ENCODE assay signal across 8 cellular contexts in the genomic region with DNA sequence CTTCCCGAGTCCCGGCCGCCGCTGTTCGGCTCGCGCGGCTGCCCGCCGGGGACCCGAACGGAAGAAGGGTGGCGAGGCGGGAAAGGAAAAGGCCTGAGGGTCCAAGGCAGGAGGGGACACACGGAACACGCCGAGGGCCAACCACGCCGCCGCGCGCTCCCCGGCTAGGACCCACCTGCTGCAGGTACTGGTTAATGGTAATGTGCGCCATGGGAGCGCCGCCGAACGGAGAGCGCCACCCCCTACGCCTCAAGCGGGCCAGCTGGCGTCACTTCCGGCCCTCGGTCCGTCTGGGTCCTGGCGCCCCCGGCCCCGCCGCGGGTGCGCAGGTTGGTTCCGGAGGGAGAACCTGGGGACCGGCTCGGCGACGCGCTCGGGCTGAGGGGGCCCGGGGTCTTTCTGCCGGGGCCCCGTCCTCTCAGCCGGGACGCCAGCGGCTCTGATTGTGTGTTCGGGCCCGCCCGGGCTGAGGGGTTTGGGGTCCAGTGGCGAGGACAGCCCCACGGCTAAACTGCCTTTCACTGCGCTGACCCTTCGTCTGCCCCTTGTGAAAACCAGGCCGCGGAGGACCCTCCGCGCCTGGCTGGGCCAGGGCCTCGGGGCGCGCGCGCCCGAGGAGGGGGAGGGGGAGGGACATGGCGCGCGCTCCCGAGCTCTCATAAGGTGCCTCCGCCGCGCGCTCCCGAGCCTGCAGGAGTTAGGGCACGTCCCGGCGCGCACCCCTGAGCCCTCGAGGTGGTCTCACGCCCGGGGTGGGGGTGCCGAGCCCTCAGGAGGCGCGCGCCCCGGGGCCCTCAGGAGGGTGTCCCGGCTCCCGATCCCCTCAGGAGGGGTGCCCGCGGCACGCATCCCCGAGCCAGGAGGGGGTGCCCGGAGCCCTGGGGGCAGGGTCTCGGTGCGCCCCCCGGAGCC. TPM values are rescaled to one million over a fixed set of nuclear protein-coding genes. Genes with fewer than 3 reads are reported as not detected.
A peak's percentile ranks its signal among the peaks of the same experiment; 100 is the strongest.
DNase-seq lines count a peak whose midpoint lies in the region; ATAC-seq and TF ChIP-seq lines count a peak whose summit lies in the region.

Gene PCID2, minus strand, starts transcription at position 246 of the 912 bp plus-strand sequence. Its CDS starts 35 bp downstream, at position 211.

- H3K4me1 Mint-ChIP-seq in T-helper 1 cell treated with Interleukin-12 subunit alpha and Interleukin-12 subunit beta and Interleukin-4 antibody, amounts not matched to agents 30 μg/mL and 1 μg/mL, for 36 hours (ENCODE audit: low read depth) = peaks cover 51% of the 10 kb centered on the region

- H3K9me3 ChIP-seq in left ventricle myocardium inferior (replicated peaks) (no peaks in the 10 kb centered on the region), psoas muscle (no peaks in the 10 kb centered on the region)

- H3K36me3 Mint-ChIP-seq in T-helper 1 cell treated with Interleukin-12 subunit alpha and Interleukin-12 subunit beta and Interleukin-4 antibody, amounts not matched to agents 30 μg/mL and 1 μg/mL, for 36 hours (ENCODE audit: low read depth) = peaks cover 40% of the 10 kb centered on the region

- H3K27ac ChIP-seq in left ventricle myocardium inferior (replicated peaks) (peak within 1 kb of the TSS; percentile 100), psoas muscle (peak within 1 kb of the TSS; percentile 98), urinary bladder (ENCODE audit: low read depth) (peak within 1 kb of the TSS; percentile 97)

- H3K36me3 ChIP-seq in left ventricle myocardium inferior (peaks cover 12% of the 10 kb centered on the region), psoas muscle (ENCODE audit: insufficient read depth in 1 of 2, low read depth in 1 of 2) (peaks cover 0 to 28% of the 10 kb centered on the region in 2 donors), urinary bladder (ENCODE audit: insufficient read depth) (no peaks in the 10 kb centered on the region)

- in situ Hi-C loops in GM13976 (cut with MboI; ENCODE audit: low sequenced_read_pairs, unreplicated experiment) = no loop called here

- H3K27ac Mint-ChIP-seq in T-helper 1 cell treated with Interleukin-12 subunit alpha and Interleukin-12 subunit beta and Interleukin-4 antibody, amounts not matched to agents 30 μg/mL and 1 μg/mL, for 36 hours = peak within 1 kb of the TSS; percentile 92

- ATAC-seq in HG02798 (IDR thresholded peaks at IDR 0.05; ENCODE audit: poor library complexity, unreplicated experiment) (peak; percentile 83), psoas muscle (peak; percentile 91 to 93 (median 92))

- peak; percentile 96 for DNase-seq in GM13976 (ENCODE audit: low spot score)
- DNase-seq in NCI-H1436 treated with DMSO at 0.1 percent for 48 hours (lab: John Stamatoyannopoulos, UW) = peak; percentile 30
- peak; percentile 56 for DNase-seq in amniotic stem cell (lab: John Stamatoyannopoulos, UW)
- DNase-seq in left ventricle myocardium inferior = peak; percentile 89
- peak; percentile 89 to 94 for DNase-seq in psoas muscle

- 0% methylated on average over 44 to 102 of the region's 102 CpGs for WGBS in psoas muscle, 3 donors
- WGBS in urinary bladder = under 1% methylated on average over 96 of the region's 102 CpGs

- H3K4me3 ChIP-seq in left ventricle myocardium inferior (peak within 1 kb of the TSS; percentile 96), psoas muscle (peak within 1 kb of the TSS; percentile 88), urinary bladder (ENCODE audit: low read depth, low read length) (peak within 1 kb of the TSS; percentile 97)

- H3K4me1 ChIP-seq in left ventricle myocardium inferior (peaks cover 94% of the 10 kb centered on the region), psoas muscle (peaks cover 62% of the 10 kb centered on the region), urinary bladder (ENCODE audit: insufficient read depth) (no peaks in the 10 kb centered on the region)

- H3K4me3 Mint-ChIP-seq in T-helper 1 cell treated with Interleukin-12 subunit alpha and Interleukin-12 subunit beta and Interleukin-4 antibody, amounts not matched to agents 30 μg/mL and 1 μg/mL, for 36 hours = peak within 1 kb of the TSS; percentile 95

- intact Hi-C loops in left ventricle myocardium inferior (cut with micrococcal nuclease) = no loop called here
- intact Hi-C loops in psoas muscle (cut with DNase I) = loop anchor here (5.0 to 10.0 kb wide), 3 partner anchors 51 to 174 kb away; partner anchors contain the start of genes PROZ (in 2 of the 2) and LAMP1 (in 1 of the 2)

- no peaks in the 10 kb centered on the region for H3K27me3 Mint-ChIP-seq in T-helper 1 cell treated with Interleukin-12 subunit alpha and Interleukin-12 subunit beta and Interleukin-4 antibody, amounts not matched to agents 30 μg/mL and 1 μg/mL, for 36 hours (ENCODE audit: low read depth)

- H3K9me3 Mint-ChIP-seq in T-helper 1 cell treated with Interleukin-12 subunit alpha and Interleukin-12 subunit beta and Interleukin-4 antibody, amounts not matched to agents 30 μg/mL and 1 μg/mL, for 36 hours = no peaks in the 10 kb centered on the region

- no peak for TF ChIP-seq CTCF in GM13976 (IDR thresholded peaks at IDR 0.05; ENCODE audit: borderline replicate concordance, control extremely low read depth, extremely low read depth, insufficient read depth, missing control alignments)
- TF ChIP-seq CTCF in left ventricle myocardium inferior (IDR thresholded peaks at IDR 0.05; ENCODE audit: borderline replicate concordance) = no peak
- peak; percentile 4 for TF ChIP-seq CTCF in psoas muscle (IDR thresholded peaks at IDR 0.05)

- H3K27me3 ChIP-seq in left ventricle myocardium inferior (ENCODE audit: low read depth) = no peaks in the 10 kb centered on the region
- H3K27me3 ChIP-seq in psoas muscle (ENCODE audit: insufficient read depth in 3 of 3, low read length in 2 of 3) = no peaks in the 10 kb centered on the region

RNA-seq across cellular contexts. Expression of gene PCID2, which starts in this region (rescaled TPM):
- total RNA-seq in left ventricle myocardium inferior = 54.5 TPM
- 10 to 100 TPM; 22.5 to 37.1 (median 26.4) TPM for total RNA-seq in psoas muscle
- polyA plus RNA-seq in psoas muscle = 10 to 100 TPM; 19.9 to 28.2 (median 26.6) TPM
- 70.4 TPM for total RNA-seq in urinary bladder
- polyA plus RNA-seq in urinary bladder = 39.9 TPM

Comparison
In these comparisons a context has a peak if more than half of its experiments do, and no peak if none do; other contexts are left out.
1. Peak in every context shown above with its lines: DNase-seq, ATAC-seq, H3K4me3 ChIP-seq and H3K27ac ChIP-seq.
2. DNase-seq: peak in every context shown above with its lines; median percentile 96 in GM13976; 92 in psoas muscle; 89 in left ventricle myocardium inferior; 56 in amniotic stem cell; 30 in NCI-H1436 treated with DMSO at 0.1 percent for 48 hours.